In genomic region chr12:104091136-104091535, GRCh38 we compare ENCODE assay signal across 19 cellular contexts.
"Had no signal": no experiment of that assay in that cellular context is flagged by ENCODE, and none has a peak within 500 bp of the region (broad histone marks: within the 10 kb centered on the region; RNA-seq: fewer than 3 reads in every experiment).

No MANE protein-coding gene starts in this region.

- H3K4me3 Mint-ChIP-seq: dendritic cell treated with granulocyte-macrophage colony-stimulating factor and Interleukin-4, amounts not matched to agents 40 ng/mL and 50 ng/mL, for 4 days; mesothelial cell of epicardium; natural killer cell treated with Interleukin-12 subunit alpha and Interleukin-12 subunit beta and Interleukin-15 and Interleukin-18, amount 100 ng/mL, for 72 hours had no signal

- H3K27me3 ChIP-seq: foreskin keratinocyte, neutrophil, right atrium auricular region, sigmoid colon, stomach, transverse colon had no signal

- H3K4me1 Mint-ChIP-seq: mesothelial cell of epicardium had no signal

- FAIRE-seq: endothelial cell of umbilical vein had no signal

- ATAC-seq: foreskin keratinocyte; natural killer cell treated with Interleukin-12 subunit alpha and Interleukin-12 subunit beta and Interleukin-15 and Interleukin-18, amount 100 ng/mL, for 72 hours had no signal

- H3K4me1 ChIP-seq: foreskin keratinocyte, right atrium auricular region, sigmoid colon, stomach, transverse colon had no signal

- H3K27ac ChIP-seq: foreskin keratinocyte, neutrophil, right atrium auricular region, sigmoid colon, skin epidermis, stomach, thoracic aorta, transverse colon had no signal

- DNase-seq: cerebellar nuclear complex; foreskin keratinocyte; head of caudate nucleus; hippocampal formation; kidney glomerular epithelial cell; sigmoid colon; stimulated activated CD4-positive, alpha-beta T cell treated with anti-CD3 and anti-CD28 coated beads, Interleukin-12 subunit alpha, Interleukin-12 subunit beta, amount 100 ng/mL, for 4 hours; stimulated activated naive CD4-positive, alpha-beta T cell; stomach; substantia nigra; transverse colon had no signal

- H3K27ac Mint-ChIP-seq: dendritic cell treated with granulocyte-macrophage colony-stimulating factor and Interleukin-4, amounts not matched to agents 40 ng/mL and 50 ng/mL, for 4 days; mesothelial cell of epicardium; natural killer cell treated with Interleukin-12 subunit alpha and Interleukin-12 subunit beta and Interleukin-15 and Interleukin-18, amount 100 ng/mL, for 72 hours had no signal

- H3K9me3 ChIP-seq: neutrophil, right atrium auricular region, sigmoid colon, stomach, thoracic aorta, transverse colon had no signal

- H3K9me3 Mint-ChIP-seq: dendritic cell treated with granulocyte-macrophage colony-stimulating factor and Interleukin-4, amounts not matched to agents 40 ng/mL and 50 ng/mL, for 4 days; mesothelial cell of epicardium; natural killer cell treated with Interleukin-12 subunit alpha and Interleukin-12 subunit beta and Interleukin-15 and Interleukin-18, amount 100 ng/mL, for 72 hours had no signal

- H3K4me3 ChIP-seq: right atrium auricular region, sigmoid colon, skin epidermis, stomach, thoracic aorta, transverse colon had no signal

- H3K27me3 Mint-ChIP-seq: dendritic cell treated with granulocyte-macrophage colony-stimulating factor and Interleukin-4, amounts not matched to agents 40 ng/mL and 50 ng/mL, for 4 days; natural killer cell treated with Interleukin-12 subunit alpha and Interleukin-12 subunit beta and Interleukin-15 and Interleukin-18, amount 100 ng/mL, for 72 hours had no signal
